23 cellular contexts compared by ENCODE assay signal in the genomic region with DNA sequence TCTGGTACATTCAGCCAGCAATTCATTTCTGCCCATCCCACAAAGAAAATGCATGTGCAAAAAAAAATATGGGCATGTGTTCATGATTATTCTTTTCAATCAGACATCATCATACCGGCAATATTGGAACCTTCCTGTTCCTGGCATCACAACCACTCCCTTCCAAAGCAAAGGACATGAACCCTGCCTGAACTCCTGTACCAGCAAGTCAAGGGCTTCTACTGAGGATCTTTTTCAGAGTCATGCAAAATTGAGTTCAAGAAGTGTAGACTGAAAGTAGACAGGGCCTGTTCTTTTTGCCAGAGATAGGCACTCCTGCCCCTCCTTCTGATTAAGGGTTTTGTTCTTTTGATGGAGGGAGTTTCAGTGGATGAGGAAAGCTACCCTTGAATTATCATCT. TPM values are rescaled to one million over a fixed set of nuclear protein-coding genes. Genes with fewer than 3 reads are reported as not detected.
DNase-seq lines count a peak whose midpoint lies in the region; TF ChIP-seq lines count a peak whose summit lies in the region.
"Had no signal": no experiment of that assay in that cellular context is flagged by ENCODE, and none has a peak within 500 bp of the region (broad histone marks: within the 10 kb centered on the region; RNA-seq: fewer than 3 reads in every experiment).

No MANE protein-coding gene starts in this region.

- CTCF ChIA-PET in activated CD4-positive, alpha-beta memory T cell treated with anti-CD3 and anti-CD28 coated beads, Interleukin-2, amount 10 ng/mL, durations not matched to agents 7 days and 5 days (lab: Charles Lee): no interaction called here

- H3K9me3 Mint-ChIP-seq in type B pancreatic cell: peaks cover 12% of the 10 kb centered on the region
- H3K9me3 Mint-ChIP-seq in activated CD4-positive, alpha-beta memory T cell treated with anti-CD3 and anti-CD28 coated beads, Interleukin-2, amount 10 ng/mL, durations not matched to agents 7 days and 5 days: peaks cover 32% of the 10 kb centered on the region

- H3K4me1 ChIP-seq in adipocyte (ENCODE audit: control insufficient read depth, insufficient read depth, low read length) (no peaks in the 10 kb centered on the region), esophagus squamous epithelium (peaks cover 0 to 34% (median 0%) of the 10 kb centered on the region in 3 donors)
- H3K4me1 ChIP-seq: A549; BE2C; BLaER1 treated with 17β-estradiol and CSF1 and Interleukin-3, amounts not matched to agents 10 nM and 100 nM; HAP-1 had no signal

- H3K4me1 Mint-ChIP-seq in type B pancreatic cell (ENCODE audit: unreplicated experiment): no peaks in the 10 kb centered on the region
- H3K4me1 Mint-ChIP-seq in activated CD4-positive, alpha-beta memory T cell treated with anti-CD3 and anti-CD28 coated beads, Interleukin-2, amount 10 ng/mL, durations not matched to agents 7 days and 5 days: no peaks in the 10 kb centered on the region
- H3K4me1 Mint-ChIP-seq: CD14-positive monocyte; CD8-positive, alpha-beta memory T cell had no signal

- POLR2A ChIA-PET in activated CD4-positive, alpha-beta memory T cell treated with anti-CD3 and anti-CD28 coated beads, Interleukin-2, amount 10 ng/mL, durations not matched to agents 7 days and 5 days (lab: Charles Lee): no interaction called here

- intact Hi-C loops in esophagus squamous epithelium (cut with DNase I): no loop called here

- H3K27me3 ChIP-seq in adipocyte (replicated peaks; ENCODE audit: control insufficient read depth, insufficient read depth, low read length): no peaks in the 10 kb centered on the region
- no peaks in the 10 kb centered on the region for H3K27me3 ChIP-seq in esophagus squamous epithelium
- H3K27me3 ChIP-seq: BE2C; BLaER1 treated with 17β-estradiol and CSF1 and Interleukin-3, amounts not matched to agents 10 nM and 100 nM had no signal

- TF ChIP-seq POLR2A in esophagus squamous epithelium (IDR thresholded peaks at IDR 0.05): no peak

- no peak overlapping the region for H3K9ac ChIP-seq in adipocyte (ENCODE audit: low read length)
- H3K9ac ChIP-seq: BLaER1 treated with 17β-estradiol and CSF1 and Interleukin-3, amounts not matched to agents 10 nM and 100 nM had no signal

- H3K4me3 ChIP-seq in adipocyte (ENCODE audit: low read length) (no peak overlapping the region), esophagus squamous epithelium (no peak overlapping the region)
- H3K4me3 ChIP-seq: A549; BLaER1 treated with 17β-estradiol and CSF1 and Interleukin-3, amounts not matched to agents 10 nM and 100 nM; HAP-1 had no signal

- H3K36me3 Mint-ChIP-seq in type B pancreatic cell: no peaks in the 10 kb centered on the region
- H3K36me3 Mint-ChIP-seq in activated CD4-positive, alpha-beta memory T cell treated with anti-CD3 and anti-CD28 coated beads, Interleukin-2, amount 10 ng/mL, durations not matched to agents 7 days and 5 days (ENCODE audit: low read depth): no peaks in the 10 kb centered on the region
- H3K36me3 Mint-ChIP-seq: CD14-positive monocyte; CD8-positive, alpha-beta memory T cell had no signal

- peak overlapping the region; percentile 27 for H3K4me3 Mint-ChIP-seq in type B pancreatic cell
- H3K4me3 Mint-ChIP-seq in activated CD4-positive, alpha-beta memory T cell treated with anti-CD3 and anti-CD28 coated beads, Interleukin-2, amount 10 ng/mL, durations not matched to agents 7 days and 5 days: no peak overlapping the region
- H3K4me3 Mint-ChIP-seq: CD14-positive monocyte; CD4-positive, alpha-beta T cell; CD8-positive, alpha-beta memory T cell; HFFc6 had no signal

- 20 to 43% methylated on average over 1 of the region's 1 CpG for WGBS in esophagus squamous epithelium, 2 donors

- TF ChIP-seq CTCF in esophagus squamous epithelium (IDR thresholded peaks at IDR 0.05) (no peak), type B pancreatic cell (conservative IDR thresholded peaks at IDR 0.05) (no peak), GM13976 (IDR thresholded peaks at IDR 0.05; ENCODE audit: borderline replicate concordance, control extremely low read depth, extremely low read depth, insufficient read depth, missing control alignments) (no peak)

- no peaks in the 10 kb centered on the region for H3K36me3 ChIP-seq in adipocyte (ENCODE audit: control insufficient read depth, insufficient read depth, low read length, severe bottlenecking)
- H3K36me3 ChIP-seq in esophagus squamous epithelium: no peaks in the 10 kb centered on the region
- H3K36me3 ChIP-seq: BE2C; BLaER1 treated with 17β-estradiol and CSF1 and Interleukin-3, amounts not matched to agents 10 nM and 100 nM; HAP-1 had no signal

- H3K27ac Mint-ChIP-seq in type B pancreatic cell: peak overlapping the region; percentile 93
- no peak overlapping the region for H3K27ac Mint-ChIP-seq in activated CD4-positive, alpha-beta memory T cell treated with anti-CD3 and anti-CD28 coated beads, Interleukin-2, amount 10 ng/mL, durations not matched to agents 7 days and 5 days
- H3K27ac Mint-ChIP-seq: CD14-positive monocyte; CD4-positive, alpha-beta T cell; HFFc6 had no signal

- no peaks in the 10 kb centered on the region for H3K27me3 Mint-ChIP-seq in type B pancreatic cell
- H3K27me3 Mint-ChIP-seq in activated CD4-positive, alpha-beta memory T cell treated with anti-CD3 and anti-CD28 coated beads, Interleukin-2, amount 10 ng/mL, durations not matched to agents 7 days and 5 days: no peaks in the 10 kb centered on the region
- H3K27me3 Mint-ChIP-seq: CD4-positive, alpha-beta T cell had no signal

- in situ Hi-C loops in GM13976 (cut with MboI; ENCODE audit: low sequenced_read_pairs, unreplicated experiment): no loop called here

- H3K27ac ChIP-seq in esophagus squamous epithelium: peak overlapping the region in 3 of 4 donors; percentile 62 to 81 (median 80)
- H3K27ac ChIP-seq: A549; BLaER1 treated with 17β-estradiol and CSF1 and Interleukin-3, amounts not matched to agents 10 nM and 100 nM had no signal

- DNase-seq in NCI-H1417 treated with DMSO at 0.1 percent for 48 hours (lab: John Stamatoyannopoulos, UW): peak; percentile 7
- peak; percentile 35 for DNase-seq in adipocyte (ENCODE audit: low read depth)
- no peak for DNase-seq in esophagus squamous epithelium (lab: John Stamatoyannopoulos, UW)
- no peak for DNase-seq in type B pancreatic cell (ENCODE audit: extremely low spot score, unreplicated experiment)
- no peak for DNase-seq in GM13976 (ENCODE audit: low spot score)
- no peak for DNase-seq in activated CD8-positive, alpha-beta memory T cell treated with anti-CD3 and anti-CD28 coated beads for 24 hours
- no peak for DNase-seq in activated CD4-positive, alpha-beta memory T cell treated with anti-CD3 and anti-CD28 coated beads, Interleukin-2, amount 10 ng/mL, durations not matched to agents 7 days and 5 days
- DNase-seq: 8988T; ACHN; AML-193; BE2C; CD4-positive, alpha-beta T cell; CD8-positive, alpha-beta memory T cell; DMS53; DMS79 treated with DMSO at 0.1 percent for 48 hours; GF-D8; GOT3; HFFc6 had no signal

- H3K9me3 ChIP-seq in adipocyte (ENCODE audit: control insufficient read depth, low read length): peaks cover 30% of the 10 kb centered on the region
- peaks cover 0 to 18% (median 12%) of the 10 kb centered on the region in 3 donors for H3K9me3 ChIP-seq in esophagus squamous epithelium
- H3K9me3 ChIP-seq: BE2C, HAP-1 had no signal

RNA-seq across cellular contexts. Expression of a gene that starts 22.2 kb away (rescaled TPM):
- total RNA-seq in esophagus squamous epithelium: 100 to 1,000 TPM in 3 of 4 donors, 10 to 100 TPM in 1; 54.0 to 142 (median 123) TPM
- total RNA-seq in type B pancreatic cell (ENCODE audit: low replicate concordance): 3.5 and 7.6 TPM in 2 replicates
- not detected for total RNA-seq in activated CD4-positive, alpha-beta memory T cell treated with anti-CD3 and anti-CD28 coated beads, Interleukin-2, amount 10 ng/mL, durations not matched to agents 7 days and 5 days
- total RNA-seq: CD4-positive, alpha-beta T cell; CD8-positive, alpha-beta memory T cell; G401 had no signal

Comparison
In these comparisons a context has a peak if more than half of its experiments do, and no peak if none do; other contexts are left out.
1. DNase-seq: peak in NCI-H1417 treated with DMSO at 0.1 percent for 48 hours (single experiment) and adipocyte (single experiment); none in esophagus squamous epithelium (single experiment), type B pancreatic cell (single experiment), GM13976 (single experiment), activated CD8-positive, alpha-beta memory T cell treated with anti-CD3 and anti-CD28 coated beads for 24 hours (single experiment) and activated CD4-positive, alpha-beta memory T cell treated with anti-CD3 and anti-CD28 coated beads, Interleukin-2, amount 10 ng/mL, durations not matched to agents 7 days and 5 days (single experiment).